1 cellular context compared by ENCODE assay signal in genomic region chr2:43217228-43218220, GRCh38.
TF ChIP-seq lines count a peak whose summit lies in the region.

No MANE protein-coding gene starts in this region.

TF ChIP-seq in H1, 55 proteins besides CTCF, POLR2A, EP300 and RAD21 (continued from another document):
- TF ChIP-seq CHD7 (IDR thresholded peaks at IDR 0.05; ENCODE audit: insufficient replicate concordance, low read length), result peak; percentile 55
- peak; percentile 8; the same call in 1 of the 2 replicates for TF ChIP-seq KDM1A (IDR thresholded peaks at IDR 0.05; ENCODE audit: borderline replicate concordance, low read length)
- no peak for TF ChIP-seq SP4 (IDR thresholded peaks at IDR 0.05; ENCODE audit: low read length)
- TF ChIP-seq CHD2 (IDR thresholded peaks at IDR 0.05; ENCODE audit: low read length), result no peak
- no peak for TF ChIP-seq SIX5 (IDR thresholded peaks at IDR 0.05; ENCODE audit: low read depth, low read length)
- peak; percentile 74; the same call in 1 of the 2 replicates for TF ChIP-seq TCF12 (IDR thresholded peaks at IDR 0.05; ENCODE audit: low read depth, low read length)
- peak in 1 of 2 experiments; percentile 58; a peak in 1 of 4 replicates for TF ChIP-seq SIN3A (conservative IDR thresholded peaks at IDR 0.05 in 1 of 2, IDR thresholded peaks at IDR 0.05 in 1 of 2; ENCODE audit: low read depth in 1 of 2, low read length in 2 of 2)
- TF ChIP-seq ASH2L (IDR thresholded peaks at IDR 0.05; ENCODE audit: low read length), result peak; percentile 44
- no peak for TF ChIP-seq GABPA (IDR thresholded peaks at IDR 0.05; ENCODE audit: borderline replicate concordance, insufficient read depth, low read length)
- TF ChIP-seq TEAD4 (IDR thresholded peaks at IDR 0.05; ENCODE audit: low read depth, low read length), result 0 out of 2 replicates have a peak, but pooled peaks have one; percentile 19
- no peak for TF ChIP-seq CBX8 (IDR thresholded peaks at IDR 0.05; ENCODE audit: borderline replicate concordance, low read depth, low read length)
- TF ChIP-seq CBX5 (IDR thresholded peaks at IDR 0.05; ENCODE audit: low read depth, low read length), result no peak
- TF ChIP-seq ATF2 (IDR thresholded peaks at IDR 0.05; ENCODE audit: low read length), result peak; percentile 21; the same call in 1 of the 2 replicates
- no peak for TF ChIP-seq HDAC6 (IDR thresholded peaks at IDR 0.05; ENCODE audit: low read depth, low read length)
- no peak for TF ChIP-seq SUZ12 (IDR thresholded peaks at IDR 0.05; ENCODE audit: low read length)
- peak in 1 of 2 experiments; percentile 95; a peak in 3 of 4 replicates for TF ChIP-seq HDAC2 (IDR thresholded peaks at IDR 0.05; ENCODE audit: borderline replicate concordance in 1 of 2, low read depth in 2 of 2, low read length in 2 of 2)
- TF ChIP-seq RFX5 (IDR thresholded peaks at IDR 0.05; ENCODE audit: borderline replicate concordance, low read depth, low read length), result no peak
- TF ChIP-seq FOSL1 (IDR thresholded peaks at IDR 0.05; ENCODE audit: insufficient read depth, low read depth, low read length), result no peak
- no peak for TF ChIP-seq SRF (IDR thresholded peaks at IDR 0.05; ENCODE audit: low read depth, low read length)
- peak; percentile 82 for TF ChIP-seq NANOG (IDR thresholded peaks at IDR 0.05; ENCODE audit: insufficient read depth, low read depth, low read length, poor library complexity, severe bottlenecking)
- TF ChIP-seq SP1 (IDR thresholded peaks at IDR 0.05; ENCODE audit: low read depth, low read length), result no peak; the same call in 1 of the 2 replicates
- TF ChIP-seq SP2 (IDR thresholded peaks at IDR 0.05; ENCODE audit: low read length), result no peak
- TF ChIP-seq RNF2 (IDR thresholded peaks at IDR 0.05; ENCODE audit: borderline replicate concordance, low read depth, low read length, missing control alignments, poor library complexity, severe bottlenecking), result no peak
- TF ChIP-seq RBBP5 (IDR thresholded peaks at IDR 0.05; ENCODE audit: borderline replicate concordance, low read depth, low read length), result no peak
- TF ChIP-seq EGR1 (IDR thresholded peaks at IDR 0.05; ENCODE audit: borderline replicate concordance, low read depth, low read length), result peak; percentile 73
- TF ChIP-seq JUN (IDR thresholded peaks at IDR 0.05; ENCODE audit: low read depth, low read length), result no peak
- TF ChIP-seq JUND (IDR thresholded peaks at IDR 0.05; ENCODE audit: low read length), result no peak; the same call in 1 of the 2 replicates
- TF ChIP-seq GTF2F1 (IDR thresholded peaks at IDR 0.05; ENCODE audit: borderline replicate concordance, low read depth, low read length), result no peak
- peak; percentile 53 for TF ChIP-seq TAF7 (optimal IDR thresholded peaks at IDR 0.05; ENCODE audit: borderline replicate concordance, low read depth, low read length)
- TF ChIP-seq CTBP2 (IDR thresholded peaks at IDR 0.05; ENCODE audit: borderline replicate concordance, insufficient read depth, insufficient read length, low read length), result peak; percentile 96
- no peak for TF ChIP-seq YY1 (IDR thresholded peaks at IDR 0.05; ENCODE audit: low read depth, low read length)
- TF ChIP-seq SAP30 (IDR thresholded peaks at IDR 0.05; ENCODE audit: insufficient read depth, insufficient replicate concordance, low read length), result peak; percentile 43
- TF ChIP-seq CEBPB (IDR thresholded peaks at IDR 0.05; ENCODE audit: low read depth, low read length), result peak; percentile 25; the same call in 1 of the 2 replicates
- peak; percentile 77; the same call in 1 of the 2 replicates for TF ChIP-seq POU5F1 (IDR thresholded peaks at IDR 0.05; ENCODE audit: low read depth, low read length)
- TF ChIP-seq USF2 (IDR thresholded peaks at IDR 0.05; ENCODE audit: low read length), result 0 out of 2 replicates have a peak, but pooled peaks have one; percentile 17
- peak; percentile 78; the same call in 1 of the 2 replicates for TF ChIP-seq MAX (IDR thresholded peaks at IDR 0.05)
